ENCODE assay signal across 8 cellular contexts in genomic region chr10:89351402-89352038, GRCh38. TPM values are rescaled to one million over a fixed set of nuclear protein-coding genes. Genes with fewer than 3 reads are reported as not detected.
DNase-seq lines count a peak whose midpoint lies in the region; ATAC-seq, FAIRE-seq and TF ChIP-seq lines count a peak whose summit lies in the region.

No MANE protein-coding gene starts in this region.

- POLR2A ChIA-PET in endothelial cell of umbilical vein (lab: Charles Lee) = no interaction called here

- H3K9me3 Mint-ChIP-seq in Calu3 (ENCODE audit: low read depth, unreplicated experiment) = peaks cover 4% of the 10 kb centered on the region

- no peaks in the 10 kb centered on the region for H3K79me2 ChIP-seq in endothelial cell of umbilical vein (ENCODE audit: control insufficient read depth, insufficient read depth, low read length)

- peaks cover 55% of the 10 kb centered on the region for H3K4me1 Mint-ChIP-seq in Calu3 (ENCODE audit: low read depth, unreplicated experiment)

- DNase-seq in Calu3 (no peak), endothelial cell of umbilical vein (ENCODE audit: low read depth, low spot score) (peak; percentile 38), pancreas (no peak), pons (ENCODE audit: low spot score) (no peak), GOT3 (lab: John Stamatoyannopoulos, UW) (no peak), WERI-Rb-1 (no peak)

- no peaks in the 10 kb centered on the region for H3K27me3 Mint-ChIP-seq in Calu3 (ENCODE audit: unreplicated experiment)

- no peaks in the 10 kb centered on the region for H3K36me3 ChIP-seq in HUES48 (ENCODE audit: control insufficient read depth, insufficient read depth, low read length)
- no peaks in the 10 kb centered on the region for H3K36me3 ChIP-seq in endothelial cell of umbilical vein (ENCODE audit: control insufficient read depth in 2 of 2, extremely low read depth in 1 of 2, insufficient read depth in 2 of 2, low read length in 2 of 2)
- no peaks in the 10 kb centered on the region for H3K36me3 ChIP-seq in pancreas
- H3K36me3 ChIP-seq in WERI-Rb-1 = no peaks in the 10 kb centered on the region

- 14 to 20% methylated on average over 7 of the region's 7 CpGs for WGBS in pancreas, 2 donors

- CTCF ChIA-PET in Calu3 (lab: Charles Lee) = interaction anchor here (0.6 to 1.7 kb wide), 5 partner anchors 11 to 1079 kb away, joined by 3 to 13 read pairs (median 3); no protein-coding TSS in a partner anchor
- CTCF ChIA-PET in endothelial cell of umbilical vein (lab: Charles Lee) = interaction anchor here (1.2 to 2.0 kb wide), 2 partner anchors 9 to 18 kb away, joined by 3 to 10 read pairs; no protein-coding TSS in a partner anchor

- peak overlapping the region; percentile 66 for H3K4me3 Mint-ChIP-seq in Calu3 (ENCODE audit: low read depth, unreplicated experiment)

- no peaks in the 10 kb centered on the region for H3K27me3 ChIP-seq in HUES48 (ENCODE audit: control insufficient read depth, insufficient read depth, low read length)
- peaks cover 0 to 5% of the 10 kb centered on the region in 2 experiments for H3K27me3 ChIP-seq in endothelial cell of umbilical vein (ENCODE audit: control insufficient read depth in 2 of 2, insufficient read depth in 2 of 2, low read length in 2 of 2)
- no peaks in the 10 kb centered on the region for H3K27me3 ChIP-seq in pancreas
- no peaks in the 10 kb centered on the region for H3K27me3 ChIP-seq in WERI-Rb-1 (ENCODE audit: insufficient read depth, low read depth, severe bottlenecking)

- H3K9me3 ChIP-seq in HUES48 (ENCODE audit: control insufficient read depth, insufficient read depth, low read length) (no peaks in the 10 kb centered on the region), endothelial cell of umbilical vein (replicated peaks; ENCODE audit: control insufficient read depth, insufficient read depth, low read length) (no peaks in the 10 kb centered on the region), pancreas (no peaks in the 10 kb centered on the region), WERI-Rb-1 (ENCODE audit: severe bottlenecking) (no peaks in the 10 kb centered on the region)

- no peak overlapping the region for H3K4me2 ChIP-seq in endothelial cell of umbilical vein (ENCODE audit: insufficient read depth, low read length)

- BruUV-seq in Calu3 (replicated peaks; lab: Mats Ljungman, UMichigan) = TSS peak; percentile 89
- BruUV-seq in endothelial cell of umbilical vein (replicated peaks; lab: Mats Ljungman, UMichigan) = no TSS peak

- H3K4me1 ChIP-seq in HUES48 (ENCODE audit: control insufficient read depth, insufficient read depth, low read length) = peaks cover 45% of the 10 kb centered on the region
- peaks cover 13% of the 10 kb centered on the region for H3K4me1 ChIP-seq in endothelial cell of umbilical vein (ENCODE audit: control insufficient read depth, extremely low read depth, insufficient read depth, low read length)
- H3K4me1 ChIP-seq in pancreas = peaks cover 0 to 8% (median 6%) of the 10 kb centered on the region in 3 donors

- dilution Hi-C loops in endothelial cell of umbilical vein (cut with MboI; ENCODE audit: extremely low pct_ligation_motif_present, low sequenced_read_pairs) = no loop called here

- ATAC-seq in GM21447 (IDR thresholded peaks at IDR 0.05; ENCODE audit: unreplicated experiment) (peak; percentile 84), pancreas (peak; percentile 17 to 60 (median 38))

- no peak for TF ChIP-seq POLR2A in endothelial cell of umbilical vein (IDR thresholded peaks at IDR 0.05; ENCODE audit: low read depth, low read length)

- no peak for TF ChIP-seq CTCF in Calu3 (IDR thresholded peaks at IDR 0.05; ENCODE audit: unreplicated experiment)
- TF ChIP-seq CTCF in endothelial cell of umbilical vein (IDR thresholded peaks at IDR 0.05; ENCODE audit: extremely low read depth in 1 of 2, insufficient read depth in 1 of 2, low read depth in 1 of 2, low read length in 2 of 2) = no peak
- TF ChIP-seq CTCF in pancreas (IDR thresholded peaks at IDR 0.05) = no peak
- no peak for TF ChIP-seq CTCF in WERI-Rb-1 (IDR thresholded peaks at IDR 0.05; ENCODE audit: low read depth, low read length)

- H3K4me3 ChIP-seq in HUES48 (ENCODE audit: low read depth, low read length) (no peak overlapping the region), endothelial cell of umbilical vein (replicated peaks in 1 of 3; ENCODE audit: insufficient read depth in 1 of 3, low read depth in 1 of 3, low read length in 3 of 3) (no peak overlapping the region), pancreas (no peak overlapping the region), WERI-Rb-1 (ENCODE audit: low read depth, low read length) (no peak overlapping the region)

- no peaks in the 10 kb centered on the region for H4K20me1 ChIP-seq in endothelial cell of umbilical vein (replicated peaks; ENCODE audit: control insufficient read depth, extremely low read depth, insufficient read depth, low read length)

- no peak overlapping the region for H3K9ac ChIP-seq in HUES48 (ENCODE audit: low read depth, low read length)
- H3K9ac ChIP-seq in endothelial cell of umbilical vein (replicated peaks; ENCODE audit: extremely low read depth, insufficient read depth, low read length) = no peak overlapping the region

- H3K27ac ChIP-seq in HUES48 (ENCODE audit: low read depth, low read length) (peak overlapping the region; percentile 72), endothelial cell of umbilical vein (ENCODE audit: insufficient read depth, low read depth, low read length) (no peak overlapping the region), pancreas (peak overlapping the region; percentile 72 to 90 (median 78)), WERI-Rb-1 (no peak overlapping the region)

- no peaks in the 10 kb centered on the region for H3K9me1 ChIP-seq in endothelial cell of umbilical vein (replicated peaks; ENCODE audit: control insufficient read depth, extremely low read depth, insufficient read depth, low read length)

- FAIRE-seq in endothelial cell of umbilical vein (lab: Jason Lieb, UNC) = no peak
- no peak for FAIRE-seq in pancreas (lab: Jason Lieb, UNC)

- peak overlapping the region; percentile 99 for H3K27ac Mint-ChIP-seq in Calu3 (ENCODE audit: unreplicated experiment)

- intact Hi-C loops in Calu3 (cut with micrococcal nuclease; ENCODE audit: unreplicated experiment) (loop anchor here (2.0 kb wide), 1 partner anchor 73 kb away; no protein-coding TSS in a partner anchor), endothelial cell of umbilical vein (cut with micrococcal nuclease) (no loop called here), pancreas (cut with DNase I) (no loop called here)

- H3K36me3 Mint-ChIP-seq in Calu3 (ENCODE audit: insufficient read depth, unreplicated experiment) = peaks cover 16% of the 10 kb centered on the region

- peak overlapping the region; percentile 64 for H2AFZ ChIP-seq in endothelial cell of umbilical vein (ENCODE audit: low read depth, low read length)

RNA-seq across cellular contexts. Expression of gene IFIT3, which starts 23.7 kb away (rescaled TPM):
- total RNA-seq in Calu3 (2022) (45.2 and 153 TPM in 2 replicates), endothelial cell of umbilical vein (2.6 and 3.1 TPM in 2 replicates), pancreas (10 to 100 TPM in 1 of 6 donors, 1 to 10 TPM in 5; 2.3 to 11.6 (median 3.9) TPM)
- polyA plus RNA-seq in endothelial cell of umbilical vein (0.91 and 1.2 TPM in 2 replicates), pancreas (1 to 10 TPM; 2.3 to 4.6 TPM)
- 2.0 and 2.4 TPM in 2 replicates for polyA plus RNA-seq in endothelial cell of umbilical vein (2011; cell fraction: cytosol; rRNA removed)
- polyA plus RNA-seq in endothelial cell of umbilical vein (2011; cell fraction: nucleus; rRNA removed) = 0.68 and 1.1 TPM in 2 replicates
- 1.4 and 1.7 TPM in 2 replicates for polyA plus RNA-seq in endothelial cell of umbilical vein (2012)
- polyA minus RNA-seq in endothelial cell of umbilical vein = 1.4 and 1.8 TPM in 2 replicates
- 3.0 TPM for polyA minus RNA-seq in endothelial cell of umbilical vein (2011; cell fraction: cytosol; rRNA and poly(A)+ RNA removed)
- 1.1 and 1.3 TPM in 2 replicates for polyA minus RNA-seq in endothelial cell of umbilical vein (2011; cell fraction: nucleus; rRNA and poly(A)+ RNA removed)

RNA-seq across cellular contexts. Expression of gene IFIT1B, which starts 26.3 kb away (rescaled TPM):
- total RNA-seq in Calu3 (2022) = not detected in 2 replicates
- not detected in 2 replicates for total RNA-seq in endothelial cell of umbilical vein
- not detected in 2 replicates for polyA plus RNA-seq in endothelial cell of umbilical vein
- not detected in 2 replicates for polyA plus RNA-seq in endothelial cell of umbilical vein (2011; cell fraction: cytosol; rRNA removed)
- not detected in 2 replicates for polyA plus RNA-seq in endothelial cell of umbilical vein (2011; cell fraction: nucleus; rRNA removed)
- not detected in 2 replicates for polyA plus RNA-seq in endothelial cell of umbilical vein (2012)
- not detected in 2 replicates for polyA minus RNA-seq in endothelial cell of umbilical vein
- not detected for polyA minus RNA-seq in endothelial cell of umbilical vein (2011; cell fraction: cytosol; rRNA and poly(A)+ RNA removed)
- polyA minus RNA-seq in endothelial cell of umbilical vein (2011; cell fraction: nucleus; rRNA and poly(A)+ RNA removed) = not detected in 2 replicates
- not detected for total RNA-seq in pancreas
- under 1 TPM in 1 of 2 donors, not detected in 1; 0.05 TPM for polyA plus RNA-seq in pancreas

RNA-seq across cellular contexts. Expression of gene IFIT1, which starts 40.9 kb away (rescaled TPM):
- total RNA-seq in Calu3 (2022) (52.3 and 201 TPM in 2 replicates), endothelial cell of umbilical vein (0.39 and 0.75 TPM in 2 replicates), pancreas (1 to 10 TPM; 2.4 to 9.3 (median 3.8) TPM)
- polyA plus RNA-seq in endothelial cell of umbilical vein (0.51 and 0.57 TPM in 2 replicates), pancreas (10 to 100 TPM in 1 of 2 donors, 1 to 10 TPM in 1; 4.0 to 11.4 TPM)
- polyA plus RNA-seq in endothelial cell of umbilical vein (2011; cell fraction: cytosol; rRNA removed) = 0.63 and 0.82 TPM in 2 replicates
- polyA plus RNA-seq in endothelial cell of umbilical vein (2011; cell fraction: nucleus; rRNA removed) = 0.60 and 0.66 TPM in 2 replicates
- polyA plus RNA-seq in endothelial cell of umbilical vein (2012) = 1.2 and 1.6 TPM in 2 replicates
- 0.51 and 0.68 TPM in 2 replicates for polyA minus RNA-seq in endothelial cell of umbilical vein
- polyA minus RNA-seq in endothelial cell of umbilical vein (2011; cell fraction: cytosol; rRNA and poly(A)+ RNA removed) = 1.0 TPM
- 0.10 TPM in 1 of 2 replicates, not detected in the other for polyA minus RNA-seq in endothelial cell of umbilical vein (2011; cell fraction: nucleus; rRNA and poly(A)+ RNA removed)

RNA-seq across cellular contexts. Expression of gene IFIT2, which starts 49.7 kb away (rescaled TPM):
- total RNA-seq in Calu3 (2022) (40.8 and 139 TPM in 2 replicates), endothelial cell of umbilical vein (0.51 and 1.4 TPM in 2 replicates), pancreas (1 to 10 TPM; 1.3 to 7.5 (median 1.7) TPM)
- polyA plus RNA-seq in endothelial cell of umbilical vein (0.16 and 0.23 TPM in 2 replicates), pancreas (1 to 10 TPM; 1.5 to 1.6 TPM)
- 0.26 and 0.35 TPM in 2 replicates for polyA plus RNA-seq in endothelial cell of umbilical vein (2011; cell fraction: cytosol; rRNA removed)
- 0.20 TPM in 2 replicates for polyA plus RNA-seq in endothelial cell of umbilical vein (2011; cell fraction: nucleus; rRNA removed)
- 0.45 and 0.46 TPM in 2 replicates for polyA plus RNA-seq in endothelial cell of umbilical vein (2012)
- polyA minus RNA-seq in endothelial cell of umbilical vein = 0.29 and 0.68 TPM in 2 replicates
- 1.8 TPM for polyA minus RNA-seq in endothelial cell of umbilical vein (2011; cell fraction: cytosol; rRNA and poly(A)+ RNA removed)
- 0.29 and 0.38 TPM in 2 replicates for polyA minus RNA-seq in endothelial cell of umbilical vein (2011; cell fraction: nucleus; rRNA and poly(A)+ RNA removed)

Comparison
In these comparisons a context has a peak if more than half of its experiments do, and no peak if none do; other contexts are left out.
1. H3K27ac ChIP-seq: peak in HUES48 (single experiment) and pancreas (4 of 4); none in endothelial cell of umbilical vein (single experiment) and WERI-Rb-1 (single experiment).